Comparison of ENCODE assay signal across 19 cellular contexts in the genomic region with DNA sequence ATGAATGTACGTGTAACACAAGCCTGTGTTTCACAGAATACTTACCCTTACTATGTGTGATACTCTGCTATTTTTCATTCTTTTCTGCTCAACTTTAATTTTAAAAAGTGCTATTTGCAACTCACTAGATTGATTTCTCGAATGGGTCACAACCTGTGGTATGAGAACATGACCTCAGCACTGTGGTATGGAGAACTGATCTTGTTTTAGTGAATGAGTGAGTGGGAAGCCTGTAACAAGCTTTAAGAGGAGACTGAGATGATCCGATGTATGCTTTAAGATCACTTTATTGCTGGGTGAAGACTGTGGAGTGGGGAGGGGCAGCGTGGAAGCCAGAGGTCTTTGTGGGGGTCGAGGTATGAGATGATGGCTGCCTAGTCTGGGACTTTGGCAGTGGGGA. TPM values are rescaled to one million over a fixed set of nuclear protein-coding genes. Genes with fewer than 3 reads are reported as not detected.
DNase-seq lines count a peak whose midpoint lies in the region; ATAC-seq and TF ChIP-seq lines count a peak whose summit lies in the region.
"Had no signal": no experiment of that assay in that cellular context is flagged by ENCODE, and none has a peak within 500 bp of the region (broad histone marks: within the 10 kb centered on the region; RNA-seq: fewer than 3 reads in every experiment).

No MANE protein-coding gene starts in this region.

- H3K4me1 ChIP-seq in GM23248 (ENCODE audit: insufficient read depth): peaks cover 8% of the 10 kb centered on the region
- H3K4me1 ChIP-seq in skeletal muscle satellite cell (ENCODE audit: control insufficient read depth, insufficient read depth, low read length): peaks cover 12% of the 10 kb centered on the region
- no peaks in the 10 kb centered on the region for H3K4me1 ChIP-seq in gastroesophageal sphincter
- H3K4me1 ChIP-seq: ascending aorta, Peyer's patch, thyroid gland had no signal

- no peak for ATAC-seq in activated T-helper 17 cell treated with anti-CD3 and anti-CD28 coated beads, Interleukin-2, amount 50 U/mL, for 72 hours (replicated peaks)
- ATAC-seq in gastroesophageal sphincter: no peak
- ATAC-seq: right cardiac atrium had no signal

- H3K36me3 ChIP-seq in GM23248 (ENCODE audit: low read depth) (0 out of 2 replicates have a peak, but pooled peaks cover 10% of the 10 kb centered on the region), skeletal muscle satellite cell (ENCODE audit: insufficient read depth, low read length) (peaks cover 24% of the 10 kb centered on the region), gastroesophageal sphincter (peaks cover 0 to 82% of the 10 kb centered on the region in 2 donors)

- peak; percentile 58 for DNase-seq in GM23248
- DNase-seq in fibroblast of peridontal ligament (ENCODE audit: extremely low read depth): peak; percentile 61
- no peak for DNase-seq in DMS53 treated with DMSO at 0.1 percent for 48 hours (lab: John Stamatoyannopoulos, UW; ENCODE audit: unreplicated experiment)
- no peak for DNase-seq in stimulated activated naive CD4-positive, alpha-beta T cell (lab: John Stamatoyannopoulos, UW)
- DNase-seq: activated CD4-positive, alpha-beta T cell treated with anti-CD3 and anti-CD28 coated beads, Interleukin-2, amount 50 U/mL, for 48 hours; DMS153; midbrain; NCI-H2107; NCI-H748 treated with DMSO at 0.1 percent for 48 hours; Peyer's patch; right cardiac atrium; thyroid gland had no signal

- H3K27me3 Mint-ChIP-seq in activated T-helper 17 cell treated with anti-CD3 and anti-CD28 coated beads, Interleukin-2, amount 50 U/mL, for 72 hours: no peaks in the 10 kb centered on the region
- H3K27me3 Mint-ChIP-seq: IgD-negative memory B cell had no signal

- H3K4me2 ChIP-seq in GM23248 (ENCODE audit: unreplicated experiment): no peak overlapping the region
- peak overlapping the region; percentile 25 for H3K4me2 ChIP-seq in skeletal muscle satellite cell (ENCODE audit: low read length)
- H3K4me2 ChIP-seq: BLaER1 treated with 17β-estradiol and CSF1 and Interleukin-3, amounts not matched to agents 10 nM and 100 nM had no signal

- no peaks in the 10 kb centered on the region for H3K9me2 ChIP-seq in GM23248 (ENCODE audit: insufficient read depth)

- H3K9ac ChIP-seq in GM23248 (no peak overlapping the region), skeletal muscle satellite cell (ENCODE audit: low read depth, low read length) (no peak overlapping the region)
- H3K9ac ChIP-seq: BLaER1 treated with 17β-estradiol and CSF1 and Interleukin-3, amounts not matched to agents 10 nM and 100 nM had no signal

- no peak overlapping the region for H3K27ac ChIP-seq in GM23248
- H3K27ac ChIP-seq in gastroesophageal sphincter: no peak overlapping the region
- H3K27ac ChIP-seq: ascending aorta; BLaER1 treated with 17β-estradiol and CSF1 and Interleukin-3, amounts not matched to agents 10 nM and 100 nM; Peyer's patch; thyroid gland had no signal

- H4K20me1 ChIP-seq in GM23248 (ENCODE audit: insufficient read depth): no peaks in the 10 kb centered on the region

- H3K36me3 Mint-ChIP-seq in activated T-helper 17 cell treated with anti-CD3 and anti-CD28 coated beads, Interleukin-2, amount 50 U/mL, for 72 hours (ENCODE audit: low read depth): peaks cover 53% of the 10 kb centered on the region

- TF ChIP-seq CTCF in gastroesophageal sphincter (IDR thresholded peaks at IDR 0.05): no peak

- no peaks in the 10 kb centered on the region for H3K9me3 Mint-ChIP-seq in activated T-helper 17 cell treated with anti-CD3 and anti-CD28 coated beads, Interleukin-2, amount 50 U/mL, for 72 hours
- H3K9me3 Mint-ChIP-seq: activated T-helper 1 cell treated with anti-CD3 and anti-CD28 coated beads, Interleukin-12 subunit alpha, Interleukin-12 subunit beta, Interleukin-2, Interleukin-4 antibody, amounts not matched to agents 30 ng/mL and 10 ng/mL and 1 ng/mL, durations not matched to agents 14 hours and 24 hours and 36 hours; IgD-negative memory B cell had no signal

- H3K27me3 ChIP-seq in GM23248 (replicated peaks; ENCODE audit: insufficient read depth): no peaks in the 10 kb centered on the region
- no peaks in the 10 kb centered on the region for H3K27me3 ChIP-seq in skeletal muscle satellite cell (ENCODE audit: control insufficient read depth, insufficient read depth, low read length)
- H3K27me3 ChIP-seq in gastroesophageal sphincter: no peaks in the 10 kb centered on the region
- H3K27me3 ChIP-seq: ascending aorta; BLaER1 treated with 17β-estradiol and CSF1 and Interleukin-3, amounts not matched to agents 10 nM and 100 nM; Peyer's patch; thyroid gland had no signal

- in situ Hi-C loops in GM23248 (cut with MboI): no loop called here

- H3K4me1 Mint-ChIP-seq in activated T-helper 17 cell treated with anti-CD3 and anti-CD28 coated beads, Interleukin-2, amount 50 U/mL, for 72 hours: no peaks in the 10 kb centered on the region

- H3K79me2 ChIP-seq in GM23248 (ENCODE audit: insufficient read depth): no peaks in the 10 kb centered on the region

- TF ChIP-seq POLR2A in gastroesophageal sphincter (IDR thresholded peaks at IDR 0.05): no peak

- TF ChIP-seq EP300 in gastroesophageal sphincter (IDR thresholded peaks at IDR 0.05): no peak

- no peak overlapping the region for H3K4me3 ChIP-seq in GM23248
- no peak overlapping the region for H3K4me3 ChIP-seq in skeletal muscle satellite cell (ENCODE audit: low read length)
- no peak overlapping the region for H3K4me3 ChIP-seq in gastroesophageal sphincter
- H3K4me3 ChIP-seq: ascending aorta; BLaER1 treated with 17β-estradiol and CSF1 and Interleukin-3, amounts not matched to agents 10 nM and 100 nM; Peyer's patch; thyroid gland had no signal

- H3K27ac Mint-ChIP-seq in activated T-helper 17 cell treated with anti-CD3 and anti-CD28 coated beads, Interleukin-2, amount 50 U/mL, for 72 hours: peak overlapping the region; percentile 2
- H3K27ac Mint-ChIP-seq: activated T-helper 1 cell treated with anti-CD3 and anti-CD28 coated beads, Interleukin-12 subunit alpha, Interleukin-12 subunit beta, Interleukin-2, Interleukin-4 antibody, amounts not matched to agents 30 ng/mL and 10 ng/mL and 1 ng/mL, durations not matched to agents 14 hours and 24 hours and 36 hours had no signal

- 72 to 84% methylated on average over 5 of the region's 5 CpGs for WGBS in GM23248 (ENCODE audit: low coverage in 1 of 2, low lambda C conversion rate in 2 of 2, missing lambda C conversion rate in 2 of 2), 2 experiments
- 84 to 88% methylated on average over 4 to 5 of the region's 5 CpGs for WGBS in gastroesophageal sphincter (ENCODE audit: low coverage in 1 of 2), 2 donors

- no peaks in the 10 kb centered on the region for H3K9me3 ChIP-seq in GM23248 (ENCODE audit: low read depth)
- no peaks in the 10 kb centered on the region for H3K9me3 ChIP-seq in skeletal muscle satellite cell (replicated peaks; ENCODE audit: low read length)
- H3K9me3 ChIP-seq in gastroesophageal sphincter: no peaks in the 10 kb centered on the region
- H3K9me3 ChIP-seq: ascending aorta; BLaER1 treated with 17β-estradiol and CSF1 and Interleukin-3, amounts not matched to agents 10 nM and 100 nM; Peyer's patch; thyroid gland had no signal

- no peaks in the 10 kb centered on the region for H3F3A ChIP-seq in GM23248 (ENCODE audit: insufficient read depth)

- H3K4me3 Mint-ChIP-seq in activated T-helper 17 cell treated with anti-CD3 and anti-CD28 coated beads, Interleukin-2, amount 50 U/mL, for 72 hours: no peak overlapping the region
- H3K4me3 Mint-ChIP-seq: activated T-helper 1 cell treated with anti-CD3 and anti-CD28 coated beads, Interleukin-12 subunit alpha, Interleukin-12 subunit beta, Interleukin-2, Interleukin-4 antibody, amounts not matched to agents 30 ng/mL and 10 ng/mL and 1 ng/mL, durations not matched to agents 14 hours and 24 hours and 36 hours; IgD-negative memory B cell had no signal

- no peak overlapping the region for H2AFZ ChIP-seq in GM23248

RNA-seq across cellular contexts. Expression of gene MECR, which starts 21.6 kb away (rescaled TPM):
- 19.1 and 23.6 TPM in 2 replicates for total RNA-seq in GM23248 (2014; rRNA removed; shearing (Covaris generic))
- 43.3 and 48.2 TPM in 2 replicates for polyA plus RNA-seq in GM23248 (2016; fragmentation: Nextera tagmentation; extraction: Ambion mirVana)
- 10 to 100 TPM; 21.0 to 38.3 TPM for total RNA-seq in activated T-helper 17 cell treated with anti-CD3 and anti-CD28 coated beads, Interleukin-2, amount 50 U/mL, for 72 hours
- 34.0 and 35.8 TPM in 2 replicates for total RNA-seq in skeletal muscle satellite cell (2012; rRNA removed)
- 10 to 100 TPM in 3 of 4 donors, 1 to 10 TPM in 1; 8.2 to 17.1 (median 12.9) TPM for total RNA-seq in gastroesophageal sphincter

RNA-seq across cellular contexts. Expression of gene PTPRU, which starts 27.1 kb away (rescaled TPM):
- 16.8 and 18.0 TPM in 2 replicates for total RNA-seq in GM23248 (2014; rRNA removed; shearing (Covaris generic))
- 6.0 and 6.2 TPM in 2 replicates for polyA plus RNA-seq in GM23248 (2016; fragmentation: Nextera tagmentation; extraction: Ambion mirVana)
- total RNA-seq in activated T-helper 17 cell treated with anti-CD3 and anti-CD28 coated beads, Interleukin-2, amount 50 U/mL, for 72 hours: 1 to 10 TPM in 1 of 2 donors, under 1 TPM in 1; 0.99 to 2.1 TPM
- total RNA-seq in skeletal muscle satellite cell (2012; rRNA removed): 9.4 and 20.3 TPM in 2 replicates
- total RNA-seq in gastroesophageal sphincter: 10 to 100 TPM; 11.1 to 30.5 (median 23.7) TPM
- polyA plus RNA-seq: IgD-negative memory B cell had no signal

RNA-seq across cellular contexts. Expression of gene SRSF4, which starts 27.5 kb away (rescaled TPM):
- 36.3 and 45.0 TPM in 2 replicates for total RNA-seq in GM23248 (2014; rRNA removed; shearing (Covaris generic))
- polyA plus RNA-seq in GM23248 (2016; fragmentation: Nextera tagmentation; extraction: Ambion mirVana): 60.8 and 65.6 TPM in 2 replicates
- 100 to 1,000 TPM; 118 to 125 TPM for total RNA-seq in activated T-helper 17 cell treated with anti-CD3 and anti-CD28 coated beads, Interleukin-2, amount 50 U/mL, for 72 hours
- 21.4 and 24.1 TPM in 2 replicates for total RNA-seq in skeletal muscle satellite cell (2012; rRNA removed)
- 100 to 1,000 TPM in 1 of 4 donors, 10 to 100 TPM in 3; 82.7 to 112 (median 96.8) TPM for total RNA-seq in gastroesophageal sphincter

Comparison
In these comparisons a context has a peak if more than half of its experiments do, and no peak if none do; other contexts are left out.
1. DNase-seq: peak in GM23248 (single experiment) and fibroblast of peridontal ligament (single experiment); none in DMS53 treated with DMSO at 0.1 percent for 48 hours (single experiment) and stimulated activated naive CD4-positive, alpha-beta T cell (0 of 6).